In the genomic region with DNA sequence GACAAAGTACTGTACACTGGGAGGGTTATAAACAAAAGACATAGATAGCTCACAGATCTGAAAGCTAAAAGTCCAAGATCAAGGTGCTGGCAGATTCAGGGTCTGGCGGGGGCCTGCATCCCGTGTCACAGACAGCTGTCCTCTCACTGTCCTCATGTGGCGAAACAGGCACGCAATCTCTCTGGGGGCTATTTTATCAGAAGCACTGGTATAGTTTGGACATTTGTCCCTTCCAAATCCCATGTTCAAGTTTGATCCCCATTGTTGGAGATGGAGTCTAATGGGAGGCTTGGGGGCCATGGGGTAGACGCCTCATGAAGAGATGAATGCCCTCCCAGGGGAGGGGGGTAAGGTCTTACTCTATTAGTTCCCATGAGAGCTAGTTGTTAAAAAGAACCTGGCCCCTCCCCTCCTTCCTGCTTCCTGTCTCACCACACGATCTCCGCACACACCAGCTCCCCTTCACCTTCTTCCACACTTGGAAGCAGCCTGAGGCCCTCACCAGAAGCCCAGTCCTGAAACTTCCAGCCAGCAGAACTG, we compare ENCODE assay signal across 9 cellular contexts.
DNase-seq lines count a peak whose midpoint lies in the region; ATAC-seq and TF ChIP-seq lines count a peak whose summit lies in the region.
"Had no signal": no experiment of that assay in that cellular context is flagged by ENCODE, and none has a peak within 500 bp of the region (broad histone marks: within the 10 kb centered on the region; RNA-seq: fewer than 3 reads in every experiment).

No MANE protein-coding gene starts in this region.

- peak; percentile 12 for DNase-seq in LoVo (ENCODE audit: low spot score)
- DNase-seq in T-helper 2 cell treated with Interferon-gamma antibody and Interleukin-4, amounts not matched to agents 5 μg/mL and 100 μg/mL, for 36 hours (ENCODE audit: low spot score), result peak; percentile 26
- DNase-seq in endothelial cell (ENCODE audit: low spot score), result no peak
- DNase-seq in smooth muscle cell (lab: John Stamatoyannopoulos, UW; ENCODE audit: unreplicated experiment), result no peak
- DNase-seq in aorta, result no peak
- DNase-seq in amniotic stem cell (lab: John Stamatoyannopoulos, UW), result no peak
- DNase-seq: NCI-H1417 had no signal

- intact Hi-C loops in aorta (cut with DNase I), result no loop called here

- 60% methylated on average over 7 of the region's 7 CpGs for WGBS in smooth muscle cell (ENCODE audit: low lambda C conversion rate)
- 86 to 88% methylated on average over 7 of the region's 7 CpGs for WGBS in aorta, 2 donors

- no peaks in the 10 kb centered on the region for H3K27me3 Mint-ChIP-seq in T-helper 2 cell treated with Interferon-gamma antibody and Interleukin-4, amounts not matched to agents 5 μg/mL and 100 μg/mL, for 36 hours (ENCODE audit: low read depth)
- peaks cover 2% of the 10 kb centered on the region for H3K27me3 Mint-ChIP-seq in endothelial cell (ENCODE audit: unreplicated experiment)

- H2AFZ ChIP-seq in smooth muscle cell (ENCODE audit: low read depth), result peak overlapping the region; percentile 53

- peak overlapping the region; percentile 19 for H3K4me2 ChIP-seq in smooth muscle cell

- peaks cover 66% of the 10 kb centered on the region for H3K4me1 Mint-ChIP-seq in T-helper 2 cell treated with Interferon-gamma antibody and Interleukin-4, amounts not matched to agents 5 μg/mL and 100 μg/mL, for 36 hours (ENCODE audit: low read depth)
- H3K4me1 Mint-ChIP-seq in endothelial cell (ENCODE audit: unreplicated experiment), result peaks cover 32% of the 10 kb centered on the region

- peaks cover 21% of the 10 kb centered on the region for H3F3A ChIP-seq in smooth muscle cell (ENCODE audit: low read depth)

- H3K9me3 ChIP-seq in smooth muscle cell (replicated peaks; ENCODE audit: low read depth) (no peaks in the 10 kb centered on the region), aorta (ENCODE audit: control insufficient read depth, low read length) (no peaks in the 10 kb centered on the region)
- H3K9me3 ChIP-seq: pancreas had no signal

- H4K20me1 ChIP-seq in smooth muscle cell (ENCODE audit: low read depth), result no peaks in the 10 kb centered on the region

- H3K4me3 ChIP-seq in smooth muscle cell, result no peak overlapping the region
- no peak overlapping the region for H3K4me3 ChIP-seq in aorta (ENCODE audit: low read length in 2 of 2)
- H3K4me3 ChIP-seq: pancreas had no signal

- H3K4me3 Mint-ChIP-seq in T-helper 2 cell treated with Interferon-gamma antibody and Interleukin-4, amounts not matched to agents 5 μg/mL and 100 μg/mL, for 36 hours, result peak overlapping the region; percentile 95
- peak overlapping the region; percentile 3 for H3K4me3 Mint-ChIP-seq in endothelial cell (ENCODE audit: unreplicated experiment)

- no peaks in the 10 kb centered on the region for H3K79me2 ChIP-seq in smooth muscle cell (ENCODE audit: low read depth)

- H3K9ac ChIP-seq in smooth muscle cell (ENCODE audit: low read depth), result peak overlapping the region; percentile 65

- H3K36me3 Mint-ChIP-seq in T-helper 2 cell treated with Interferon-gamma antibody and Interleukin-4, amounts not matched to agents 5 μg/mL and 100 μg/mL, for 36 hours (ENCODE audit: low read depth), result peaks cover 43% of the 10 kb centered on the region
- H3K36me3 Mint-ChIP-seq in endothelial cell (ENCODE audit: low read depth, unreplicated experiment), result no peaks in the 10 kb centered on the region

- H3K27me3 ChIP-seq in smooth muscle cell (ENCODE audit: low read depth) (no peaks in the 10 kb centered on the region), aorta (ENCODE audit: control insufficient read depth in 1 of 2, insufficient read depth in 2 of 2, low read length in 1 of 2) (no peaks in the 10 kb centered on the region)
- H3K27me3 ChIP-seq: pancreas had no signal

- no peaks in the 10 kb centered on the region for H3K36me3 ChIP-seq in smooth muscle cell (ENCODE audit: low read depth)
- H3K36me3 ChIP-seq in aorta (ENCODE audit: control insufficient read depth in 1 of 2, insufficient read depth in 2 of 2, low read length in 1 of 2), result no peaks in the 10 kb centered on the region
- H3K36me3 ChIP-seq: pancreas had no signal

- H3K9me3 Mint-ChIP-seq in T-helper 2 cell treated with Interferon-gamma antibody and Interleukin-4, amounts not matched to agents 5 μg/mL and 100 μg/mL, for 36 hours, result peaks cover 10% of the 10 kb centered on the region
- no peaks in the 10 kb centered on the region for H3K9me3 Mint-ChIP-seq in endothelial cell (ENCODE audit: unreplicated experiment)

- no peak for TF ChIP-seq CTCF in endothelial cell (IDR thresholded peaks at IDR 0.05; ENCODE audit: unreplicated experiment)
- TF ChIP-seq CTCF in smooth muscle cell (IDR thresholded peaks at IDR 0.05; ENCODE audit: borderline replicate concordance, insufficient read depth, poor library complexity, severe bottlenecking), result no peak

- H3K27ac ChIP-seq in smooth muscle cell (ENCODE audit: low read depth) (peak overlapping the region; percentile 88), aorta (ENCODE audit: low read depth in 1 of 2, low read length in 2 of 2) (no peak overlapping the region)

- H3K4me1 ChIP-seq in smooth muscle cell (ENCODE audit: low read depth) (peaks cover 8% of the 10 kb centered on the region), aorta (ENCODE audit: control insufficient read depth in 1 of 2, insufficient read depth in 2 of 2, low read length in 2 of 2) (no peaks in the 10 kb centered on the region)
- H3K4me1 ChIP-seq: pancreas had no signal

- peak overlapping the region; percentile 99 for H3K27ac Mint-ChIP-seq in T-helper 2 cell treated with Interferon-gamma antibody and Interleukin-4, amounts not matched to agents 5 μg/mL and 100 μg/mL, for 36 hours
- H3K27ac Mint-ChIP-seq in endothelial cell (ENCODE audit: unreplicated experiment), result peak overlapping the region; percentile 79

- ATAC-seq in aorta (ENCODE audit: low FRiP score), result no peak
- no peak for ATAC-seq in HG03442 (IDR thresholded peaks at IDR 0.05; ENCODE audit: unreplicated experiment)

Comparison
In these comparisons a context has a peak if more than half of its experiments do, and no peak if none do; other contexts are left out.
1. DNase-seq: peak in LoVo (single experiment) and T-helper 2 cell treated with Interferon-gamma antibody and Interleukin-4, amounts not matched to agents 5 μg/mL and 100 μg/mL, for 36 hours (single experiment); none in endothelial cell (single experiment), smooth muscle cell (single experiment), aorta (0 of 2) and amniotic stem cell (single experiment).